Comparison of ENCODE assay signal across 8 cellular contexts in the genomic region with DNA sequence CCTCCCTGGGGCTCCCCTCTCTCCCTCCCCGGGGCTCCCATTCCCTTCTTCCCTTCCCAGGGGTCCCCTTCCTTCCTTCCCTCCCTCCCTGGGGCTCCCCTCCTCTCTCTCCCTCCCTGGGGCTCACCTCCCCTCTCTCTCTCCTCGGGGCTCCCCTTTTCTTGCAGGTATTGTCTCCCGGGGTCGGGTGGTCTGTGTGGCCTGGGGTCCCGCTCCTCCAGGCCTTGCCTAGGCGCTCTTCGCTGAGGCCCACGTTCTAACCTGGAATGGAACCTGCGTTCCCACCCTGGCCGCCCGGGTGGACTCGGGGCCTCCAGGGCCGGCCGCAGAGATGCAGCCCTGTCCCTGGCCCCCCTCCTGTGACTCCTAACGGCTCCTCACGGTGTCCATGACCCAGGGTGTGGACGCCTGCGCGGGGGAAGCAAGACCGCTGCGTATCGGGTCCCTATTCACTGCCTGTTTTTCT.
A peak's percentile ranks its signal among the peaks of the same experiment; 100 is the strongest.
DNase-seq lines count a peak whose midpoint lies in the region; ATAC-seq and TF ChIP-seq lines count a peak whose summit lies in the region.

No MANE protein-coding gene starts in this region.

- H3K4me1 Mint-ChIP-seq in stimulated activated naive B cell treated with anti-CD40 and anti-IgM and Interleukin-4, amounts not matched to agents 10 μg/mL and 1 μg/mL and 100 μg/mL, for 72 hours, result peaks cover 31 to 53% of the 10 kb centered on the region in 2 donors

- H3F3A ChIP-seq in DOHH2 (ENCODE audit: control insufficient read depth, insufficient read depth), result no peaks in the 10 kb centered on the region; the same call in 1 of the 2 replicates

- no peaks in the 10 kb centered on the region for H3K27me3 ChIP-seq in DOHH2 (ENCODE audit: control insufficient read depth, low read length)

- peaks cover 72% of the 10 kb centered on the region for H3K79me2 ChIP-seq in DOHH2 (ENCODE audit: control insufficient read depth, low read length)

- H3K9me2 ChIP-seq in DOHH2 (replicated peaks; ENCODE audit: control insufficient read depth, low read length), result no peaks in the 10 kb centered on the region

- DNase-seq in LNCaP clone FGC (ENCODE audit: low read depth) (no peak), astrocyte of the hippocampus (ENCODE audit: low read depth, low spot score) (peak; percentile 56), iris pigment epithelial cell (ENCODE audit: low read depth) (peak; percentile 41), KG1 (lab: John Stamatoyannopoulos, UW) (no peak)
- no peak for DNase-seq in stimulated activated naive B cell treated with anti-CD40 and anti-IgM and Interleukin-4, amounts not matched to agents 10 μg/mL and 1 μg/mL and 100 μg/mL, for 72 hours

- H3K9me3 Mint-ChIP-seq in stimulated activated naive B cell treated with anti-CD40 and anti-IgM and Interleukin-4, amounts not matched to agents 10 μg/mL and 1 μg/mL and 100 μg/mL, for 72 hours, result no peaks in the 10 kb centered on the region

- peaks cover 8 to 25% of the 10 kb centered on the region in 2 donors for H3K36me3 Mint-ChIP-seq in stimulated activated naive B cell treated with anti-CD40 and anti-IgM and Interleukin-4, amounts not matched to agents 10 μg/mL and 1 μg/mL and 100 μg/mL, for 72 hours

- ATAC-seq in stimulated activated naive B cell treated with anti-CD40 and anti-IgM and Interleukin-4, amounts not matched to agents 10 μg/mL and 1 μg/mL and 100 μg/mL, for 72 hours (replicated peaks), result no peak
- ATAC-seq in GM21367 (IDR thresholded peaks at IDR 0.05; ENCODE audit: unreplicated experiment) (no peak), HG02798 (IDR thresholded peaks at IDR 0.05; ENCODE audit: poor library complexity, unreplicated experiment) (no peak)

- H3K27me3 Mint-ChIP-seq in stimulated activated naive B cell treated with anti-CD40 and anti-IgM and Interleukin-4, amounts not matched to agents 10 μg/mL and 1 μg/mL and 100 μg/mL, for 72 hours, result no peaks in the 10 kb centered on the region

- peak overlapping the region; percentile 90 to 94 for H3K4me3 Mint-ChIP-seq in stimulated activated naive B cell treated with anti-CD40 and anti-IgM and Interleukin-4, amounts not matched to agents 10 μg/mL and 1 μg/mL and 100 μg/mL, for 72 hours

- H3K27ac Mint-ChIP-seq in stimulated activated naive B cell treated with anti-CD40 and anti-IgM and Interleukin-4, amounts not matched to agents 10 μg/mL and 1 μg/mL and 100 μg/mL, for 72 hours, result peak overlapping the region; percentile 91

- peaks cover 31% of the 10 kb centered on the region for H4K20me1 ChIP-seq in DOHH2 (ENCODE audit: control insufficient read depth, insufficient read depth, low read depth, low read length)

- H3K4me3 ChIP-seq in DOHH2 (ENCODE audit: low read length) (peak overlapping the region; percentile 88), LNCaP clone FGC (ENCODE audit: low read depth, low read length) (peak overlapping the region; percentile 82)

- peaks cover 39% of the 10 kb centered on the region for H3K36me3 ChIP-seq in DOHH2 (ENCODE audit: control insufficient read depth, low read length)

- no peaks in the 10 kb centered on the region for H3K9me3 ChIP-seq in DOHH2 (ENCODE audit: control insufficient read depth, insufficient read depth, low read length)

- TF ChIP-seq CTCF in DOHH2 (IDR thresholded peaks at IDR 0.05; ENCODE audit: low read depth, low read length, poor library complexity, severe bottlenecking) (no peak), LNCaP clone FGC (IDR thresholded peaks at IDR 0.05; ENCODE audit: control insufficient read depth, extremely low read depth, insufficient read depth) (no peak)

- H3K4me2 ChIP-seq in DOHH2 (ENCODE audit: low read length), result peak overlapping the region; percentile 92

- H3K27ac ChIP-seq in DOHH2 (ENCODE audit: low read depth, low read length), result no peak overlapping the region

- H3K4me1 ChIP-seq in DOHH2 (ENCODE audit: control insufficient read depth, low read length), result peaks cover 57% of the 10 kb centered on the region

Comparison
In these comparisons a context has a peak if more than half of its experiments do, and no peak if none do; other contexts are left out.
1. DNase-seq: peak in astrocyte of the hippocampus (single experiment) and iris pigment epithelial cell (single experiment); none in LNCaP clone FGC (single experiment), stimulated activated naive B cell treated with anti-CD40 and anti-IgM and Interleukin-4, amounts not matched to agents 10 μg/mL and 1 μg/mL and 100 μg/mL, for 72 hours (single experiment) and KG1 (single experiment).